Comparison of ENCODE assay signal across 1 cellular context in the genomic region with DNA sequence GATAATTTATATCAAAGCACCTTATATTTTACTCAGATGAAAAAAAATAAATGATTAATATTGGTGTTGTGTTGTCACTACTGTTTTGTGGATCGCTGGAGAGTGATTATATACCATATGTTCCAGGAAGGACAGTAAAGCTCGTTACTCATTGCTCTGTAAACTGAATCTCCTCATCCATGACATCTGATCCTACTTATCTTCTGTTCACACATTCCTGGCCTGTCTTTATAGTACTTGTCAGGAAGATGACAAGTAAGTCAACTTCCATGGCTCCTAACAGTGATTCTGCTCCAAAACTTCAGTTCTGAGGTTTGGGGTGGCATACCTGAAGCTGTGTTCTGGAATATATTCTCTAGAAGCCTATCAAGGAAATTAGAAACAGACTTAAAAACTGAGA.
TF ChIP-seq lines count a peak whose summit lies in the region.

No MANE protein-coding gene starts in this region.

TF ChIP-seq in HEK293, 187 proteins besides CTCF, POLR2A, EP300 and RAD21 (continued from another document and continues in another):
- TF ChIP-seq, protein P1, sequence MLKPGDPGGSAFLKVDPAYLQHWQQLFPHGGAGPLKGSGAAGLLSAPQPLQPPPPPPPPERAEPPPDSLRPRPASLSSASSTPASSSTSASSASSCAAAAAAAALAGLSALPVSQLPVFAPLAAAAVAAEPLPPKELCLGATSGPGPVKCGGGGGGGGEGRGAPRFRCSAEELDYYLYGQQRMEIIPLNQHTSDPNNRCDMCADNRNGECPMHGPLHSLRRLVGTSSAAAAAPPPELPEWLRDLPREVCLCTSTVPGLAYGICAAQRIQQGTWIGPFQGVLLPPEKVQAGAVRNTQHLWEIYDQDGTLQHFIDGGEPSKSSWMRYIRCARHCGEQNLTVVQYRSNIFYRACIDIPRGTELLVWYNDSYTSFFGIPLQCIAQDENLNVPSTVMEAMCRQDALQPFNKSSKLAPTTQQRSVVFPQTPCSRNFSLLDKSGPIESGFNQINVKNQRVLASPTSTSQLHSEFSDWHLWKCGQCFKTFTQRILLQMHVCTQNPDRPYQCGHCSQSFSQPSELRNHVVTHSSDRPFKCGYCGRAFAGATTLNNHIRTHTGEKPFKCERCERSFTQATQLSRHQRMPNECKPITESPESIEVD (tag by site-specific recombination; IDR thresholded peaks at IDR 0.05): 0 out of 2 replicates have a peak, but pooled peaks have one; percentile 18
- TF ChIP-seq ZNF366 (tag by site-specific recombination; conservative IDR thresholded peaks at IDR 0.05) (0 out of 2 replicates have a peak, but pooled peaks have one; percentile 18), ZNF121 (tag by site-specific recombination; IDR thresholded peaks at IDR 0.05) (no peak), ZNF391 (tag by site-specific recombination; IDR thresholded peaks at IDR 0.05; ENCODE audit: borderline replicate concordance, low read depth) (no peak), ZNF146 (tag by site-specific recombination; IDR thresholded peaks at IDR 0.05) (no peak), ZNF416 (tag by site-specific recombination; IDR thresholded peaks at IDR 0.05) (no peak), ZNF600 (tag by site-specific recombination; IDR thresholded peaks at IDR 0.05) (0 out of 2 replicates have a peak, but pooled peaks have one; percentile 28), ZNF555 (tag by site-specific recombination; conservative IDR thresholded peaks at IDR 0.05) (no peak), ZNF785 (tag by site-specific recombination; IDR thresholded peaks at IDR 0.05) (no peak), ZNF426 (tag by site-specific recombination; IDR thresholded peaks at IDR 0.05) (no peak), ZNF19 (tag by site-specific recombination; IDR thresholded peaks at IDR 0.05; ENCODE audit: low read depth) (no peak), ZNF350 (tag by site-specific recombination; IDR thresholded peaks at IDR 0.05) (no peak), GLIS2 (tag by site-specific recombination; IDR thresholded peaks at IDR 0.05) (no peak), MEIS1 (CRISPR knock-in tag; IDR thresholded peaks at IDR 0.05; ENCODE audit: borderline replicate concordance) (no peak), ZNF202 (tag by site-specific recombination; IDR thresholded peaks at IDR 0.05; ENCODE audit: borderline replicate concordance) (no peak), ZEB2 (tag by site-specific recombination; IDR thresholded peaks at IDR 0.05) (no peak), ZNF707 (tag by site-specific recombination; IDR thresholded peaks at IDR 0.05) (no peak), ZNF23 (tag by site-specific recombination; IDR thresholded peaks at IDR 0.05; ENCODE audit: borderline replicate concordance) (no peak), ZNF184 (tag by site-specific recombination; IDR thresholded peaks at IDR 0.05) (no peak), ZNF274 (IDR thresholded peaks at IDR 0.05; ENCODE audit: low read length) (no peak), ZNF274 (tag by site-specific recombination; IDR thresholded peaks at IDR 0.05; ENCODE audit: borderline replicate concordance) (no peak)
- TF ChIP-seq, protein P2, sequence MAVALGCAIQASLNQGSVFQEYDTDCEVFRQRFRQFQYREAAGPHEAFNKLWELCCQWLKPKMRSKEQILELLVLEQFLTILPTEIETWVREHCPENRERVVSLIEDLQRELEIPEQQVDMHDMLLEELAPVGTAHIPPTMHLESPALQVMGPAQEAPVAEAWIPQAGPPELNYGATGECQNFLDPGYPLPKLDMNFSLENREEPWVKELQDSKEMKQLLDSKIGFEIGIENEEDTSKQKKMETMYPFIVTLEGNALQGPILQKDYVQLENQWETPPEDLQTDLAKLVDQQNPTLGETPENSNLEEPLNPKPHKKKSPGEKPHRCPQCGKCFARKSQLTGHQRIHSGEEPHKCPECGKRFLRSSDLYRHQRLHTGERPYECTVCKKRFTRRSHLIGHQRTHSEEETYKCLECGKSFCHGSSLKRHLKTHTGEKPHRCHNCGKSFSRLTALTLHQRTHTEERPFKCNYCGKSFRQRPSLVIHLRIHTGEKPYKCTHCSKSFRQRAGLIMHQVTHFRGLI (tag by site-specific recombination; IDR thresholded peaks at IDR 0.05): no peak
- TF ChIP-seq, protein P3, sequence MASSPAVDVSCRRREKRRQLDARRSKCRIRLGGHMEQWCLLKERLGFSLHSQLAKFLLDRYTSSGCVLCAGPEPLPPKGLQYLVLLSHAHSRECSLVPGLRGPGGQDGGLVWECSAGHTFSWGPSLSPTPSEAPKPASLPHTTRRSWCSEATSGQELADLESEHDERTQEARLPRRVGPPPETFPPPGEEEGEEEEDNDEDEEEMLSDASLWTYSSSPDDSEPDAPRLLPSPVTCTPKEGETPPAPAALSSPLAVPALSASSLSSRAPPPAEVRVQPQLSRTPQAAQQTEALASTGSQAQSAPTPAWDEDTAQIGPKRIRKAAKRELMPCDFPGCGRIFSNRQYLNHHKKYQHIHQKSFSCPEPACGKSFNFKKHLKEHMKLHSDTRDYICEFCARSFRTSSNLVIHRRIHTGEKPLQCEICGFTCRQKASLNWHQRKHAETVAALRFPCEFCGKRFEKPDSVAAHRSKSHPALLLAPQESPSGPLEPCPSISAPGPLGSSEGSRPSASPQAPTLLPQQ (tag by site-specific recombination; IDR thresholded peaks at IDR 0.05): no peak
- TF ChIP-seq, protein P4, sequence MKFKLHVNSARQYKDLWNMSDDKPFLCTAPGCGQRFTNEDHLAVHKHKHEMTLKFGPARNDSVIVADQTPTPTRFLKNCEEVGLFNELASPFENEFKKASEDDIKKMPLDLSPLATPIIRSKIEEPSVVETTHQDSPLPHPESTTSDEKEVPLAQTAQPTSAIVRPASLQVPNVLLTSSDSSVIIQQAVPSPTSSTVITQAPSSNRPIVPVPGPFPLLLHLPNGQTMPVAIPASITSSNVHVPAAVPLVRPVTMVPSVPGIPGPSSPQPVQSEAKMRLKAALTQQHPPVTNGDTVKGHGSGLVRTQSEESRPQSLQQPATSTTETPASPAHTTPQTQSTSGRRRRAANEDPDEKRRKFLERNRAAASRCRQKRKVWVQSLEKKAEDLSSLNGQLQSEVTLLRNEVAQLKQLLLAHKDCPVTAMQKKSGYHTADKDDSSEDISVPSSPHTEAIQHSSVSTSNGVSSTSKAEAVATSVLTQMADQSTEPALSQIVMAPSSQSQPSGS (tag by site-specific recombination; IDR thresholded peaks at IDR 0.05; ENCODE audit: low read depth): no peak
- TF ChIP-seq, protein P5, sequence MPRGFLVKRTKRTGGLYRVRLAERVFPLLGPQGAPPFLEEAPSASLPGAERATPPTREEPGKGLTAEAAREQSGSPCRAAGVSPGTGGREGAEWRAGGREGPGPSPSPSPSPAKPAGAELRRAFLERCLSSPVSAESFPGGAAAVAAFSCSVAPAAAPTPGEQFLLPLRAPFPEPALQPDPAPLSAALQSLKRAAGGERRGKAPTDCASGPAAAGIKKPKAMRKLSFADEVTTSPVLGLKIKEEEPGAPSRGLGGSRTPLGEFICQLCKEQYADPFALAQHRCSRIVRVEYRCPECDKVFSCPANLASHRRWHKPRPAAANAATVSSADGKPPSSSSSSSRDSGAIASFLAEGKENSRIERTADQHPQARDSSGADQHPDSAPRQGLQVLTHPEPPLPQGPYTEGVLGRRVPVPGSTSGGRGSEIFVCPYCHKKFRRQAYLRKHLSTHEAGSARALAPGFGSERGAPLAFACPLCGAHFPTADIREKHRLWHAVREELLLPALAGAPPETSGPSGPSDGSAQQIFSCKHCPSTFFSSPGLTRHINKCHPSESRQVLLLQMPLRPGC (tag by site-specific recombination; IDR thresholded peaks at IDR 0.05): 0 out of 2 replicates have a peak, but pooled peaks have one; percentile 19
- TF ChIP-seq, protein P6, sequence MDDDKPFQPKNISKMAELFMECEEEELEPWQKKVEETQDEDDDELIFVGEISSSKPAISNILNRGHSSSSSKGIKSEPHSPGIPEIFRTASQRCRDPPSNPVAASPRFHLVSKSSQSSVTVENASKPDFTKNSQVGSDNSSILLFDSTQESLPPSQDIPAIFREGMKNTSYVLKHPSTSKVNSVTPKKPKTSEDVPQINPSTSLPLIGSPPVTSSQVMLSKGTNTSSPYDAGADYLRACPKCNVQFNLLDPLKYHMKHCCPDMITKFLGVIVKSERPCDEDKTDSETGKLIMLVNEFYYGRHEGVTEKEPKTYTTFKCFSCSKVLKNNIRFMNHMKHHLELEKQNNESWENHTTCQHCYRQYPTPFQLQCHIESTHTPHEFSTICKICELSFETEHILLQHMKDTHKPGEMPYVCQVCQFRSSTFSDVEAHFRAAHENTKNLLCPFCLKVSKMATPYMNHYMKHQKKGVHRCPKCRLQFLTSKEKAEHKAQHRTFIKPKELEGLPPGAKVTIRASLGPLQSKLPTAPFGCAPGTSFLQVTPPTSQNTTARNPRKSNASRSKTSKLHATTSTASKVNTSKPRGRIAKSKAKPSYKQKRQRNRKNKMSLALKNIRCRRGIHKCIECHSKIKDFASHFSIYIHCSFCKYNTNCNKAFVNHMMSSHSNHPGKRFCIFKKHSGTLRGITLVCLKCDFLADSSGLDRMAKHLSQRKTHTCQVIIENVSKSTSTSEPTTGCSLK (tag by site-specific recombination; IDR thresholded peaks at IDR 0.05): no peak
- TF ChIP-seq, protein P7, sequence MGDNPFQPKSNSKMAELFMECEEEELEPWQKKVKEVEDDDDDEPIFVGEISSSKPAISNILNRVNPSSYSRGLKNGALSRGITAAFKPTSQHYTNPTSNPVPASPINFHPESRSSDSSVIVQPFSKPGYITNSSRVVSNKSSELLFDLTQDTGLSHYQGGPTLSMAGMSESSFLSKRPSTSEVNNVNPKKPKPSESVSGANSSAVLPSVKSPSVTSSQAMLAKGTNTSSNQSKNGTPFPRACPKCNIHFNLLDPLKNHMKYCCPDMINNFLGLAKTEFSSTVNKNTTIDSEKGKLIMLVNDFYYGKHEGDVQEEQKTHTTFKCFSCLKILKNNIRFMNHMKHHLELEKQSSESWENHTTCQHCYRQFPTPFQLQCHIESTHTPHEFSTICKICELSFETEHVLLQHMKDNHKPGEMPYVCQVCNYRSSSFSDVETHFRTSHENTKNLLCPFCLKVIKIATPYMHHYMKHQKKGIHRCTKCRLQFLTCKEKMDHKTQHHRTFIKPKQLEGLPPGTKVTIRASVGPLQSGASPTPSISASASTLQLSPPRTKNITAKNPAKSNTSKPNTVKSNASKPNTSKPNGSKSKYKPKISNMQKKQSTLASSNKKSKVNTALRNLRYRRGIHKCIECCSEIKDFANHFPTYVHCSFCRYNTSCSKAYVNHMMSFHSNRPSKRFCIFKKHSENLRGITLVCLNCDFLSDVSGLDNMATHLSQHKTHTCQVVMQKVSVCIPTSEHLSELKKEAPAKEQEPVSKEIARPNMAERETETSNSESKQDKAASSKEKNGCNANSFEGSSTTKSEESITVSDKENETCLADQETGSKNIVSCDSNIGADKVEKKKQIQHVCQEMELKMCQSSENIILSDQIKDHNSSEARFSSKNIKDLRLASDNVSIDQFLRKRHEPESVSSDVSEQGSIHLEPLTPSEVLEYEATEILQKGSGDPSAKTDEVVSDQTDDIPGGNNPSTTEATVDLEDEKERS (tag by site-specific recombination; IDR thresholded peaks at IDR 0.05): no peak
- TF ChIP-seq, protein P8, sequence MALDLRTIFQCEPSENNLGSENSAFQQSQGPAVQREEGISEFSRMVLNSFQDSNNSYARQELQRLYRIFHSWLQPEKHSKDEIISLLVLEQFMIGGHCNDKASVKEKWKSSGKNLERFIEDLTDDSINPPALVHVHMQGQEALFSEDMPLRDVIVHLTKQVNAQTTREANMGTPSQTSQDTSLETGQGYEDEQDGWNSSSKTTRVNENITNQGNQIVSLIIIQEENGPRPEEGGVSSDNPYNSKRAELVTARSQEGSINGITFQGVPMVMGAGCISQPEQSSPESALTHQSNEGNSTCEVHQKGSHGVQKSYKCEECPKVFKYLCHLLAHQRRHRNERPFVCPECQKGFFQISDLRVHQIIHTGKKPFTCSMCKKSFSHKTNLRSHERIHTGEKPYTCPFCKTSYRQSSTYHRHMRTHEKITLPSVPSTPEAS (tag by site-specific recombination; IDR thresholded peaks at IDR 0.05): no peak
- TF ChIP-seq, protein P9, sequence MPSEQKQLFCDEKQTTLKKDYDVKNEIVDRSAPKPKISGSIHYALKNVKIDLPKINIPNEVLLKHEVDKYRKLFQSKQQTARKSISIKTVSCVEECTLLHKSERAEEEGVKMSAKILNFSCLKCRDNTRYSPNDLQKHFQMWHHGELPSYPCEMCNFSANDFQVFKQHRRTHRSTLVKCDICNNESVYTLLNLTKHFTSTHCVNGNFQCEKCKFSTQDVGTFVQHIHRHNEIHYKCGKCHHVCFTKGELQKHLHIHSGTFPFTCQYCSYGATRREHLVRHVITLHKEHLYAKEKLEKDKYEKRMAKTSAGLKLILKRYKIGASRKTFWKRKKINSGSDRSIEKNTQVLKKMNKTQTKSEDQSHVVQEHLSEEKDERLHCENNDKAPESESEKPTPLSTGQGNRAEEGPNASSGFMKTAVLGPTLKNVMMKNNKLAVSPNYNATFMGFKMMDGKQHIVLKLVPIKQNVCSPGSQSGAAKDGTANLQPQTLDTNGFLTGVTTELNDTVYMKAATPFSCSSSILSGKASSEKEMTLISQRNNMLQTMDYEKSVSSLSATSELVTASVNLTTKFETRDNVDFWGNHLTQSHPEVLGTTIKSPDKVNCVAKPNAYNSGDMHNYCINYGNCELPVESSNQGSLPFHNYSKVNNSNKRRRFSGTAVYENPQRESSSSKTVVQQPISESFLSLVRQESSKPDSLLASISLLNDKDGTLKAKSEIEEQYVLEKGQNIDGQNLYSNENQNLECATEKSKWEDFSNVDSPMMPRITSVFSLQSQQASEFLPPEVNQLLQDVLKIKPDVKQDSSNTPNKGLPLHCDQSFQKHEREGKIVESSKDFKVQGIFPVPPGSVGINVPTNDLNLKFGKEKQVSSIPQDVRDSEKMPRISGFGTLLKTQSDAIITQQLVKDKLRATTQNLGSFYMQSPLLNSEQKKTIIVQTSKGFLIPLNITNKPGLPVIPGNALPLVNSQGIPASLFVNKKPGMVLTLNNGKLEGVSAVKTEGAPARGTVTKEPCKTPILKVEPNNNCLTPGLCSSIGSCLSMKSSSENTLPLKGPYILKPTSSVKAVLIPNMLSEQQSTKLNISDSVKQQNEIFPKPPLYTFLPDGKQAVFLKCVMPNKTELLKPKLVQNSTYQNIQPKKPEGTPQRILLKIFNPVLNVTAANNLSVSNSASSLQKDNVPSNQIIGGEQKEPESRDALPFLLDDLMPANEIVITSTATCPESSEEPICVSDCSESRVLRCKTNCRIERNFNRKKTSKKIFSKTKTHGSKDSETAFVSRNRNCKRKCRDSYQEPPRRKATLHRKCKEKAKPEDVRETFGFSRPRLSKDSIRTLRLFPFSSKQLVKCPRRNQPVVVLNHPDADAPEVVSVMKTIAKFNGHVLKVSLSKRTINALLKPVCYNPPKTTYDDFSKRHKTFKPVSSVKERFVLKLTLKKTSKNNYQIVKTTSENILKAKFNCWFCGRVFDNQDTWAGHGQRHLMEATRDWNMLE (tag by site-specific recombination; conservative IDR thresholded peaks at IDR 0.05; ENCODE audit: low read depth): no peak
